1 cellular context compared by ENCODE assay signal in genomic region chr1:11342677-11343076, GRCh38.
TF ChIP-seq lines count a peak whose summit lies in the region.

No MANE protein-coding gene starts in this region.

TF ChIP-seq in H1, 55 proteins besides CTCF, POLR2A, EP300 and RAD21 (continued from another document):
- TF ChIP-seq SIN3A (conservative IDR thresholded peaks at IDR 0.05 in 1 of 2, IDR thresholded peaks at IDR 0.05 in 1 of 2; ENCODE audit: low read depth in 1 of 2, low read length in 2 of 2) (no peak), CREB1 (IDR thresholded peaks at IDR 0.05) (no peak)
- TF ChIP-seq, protein P1, sequence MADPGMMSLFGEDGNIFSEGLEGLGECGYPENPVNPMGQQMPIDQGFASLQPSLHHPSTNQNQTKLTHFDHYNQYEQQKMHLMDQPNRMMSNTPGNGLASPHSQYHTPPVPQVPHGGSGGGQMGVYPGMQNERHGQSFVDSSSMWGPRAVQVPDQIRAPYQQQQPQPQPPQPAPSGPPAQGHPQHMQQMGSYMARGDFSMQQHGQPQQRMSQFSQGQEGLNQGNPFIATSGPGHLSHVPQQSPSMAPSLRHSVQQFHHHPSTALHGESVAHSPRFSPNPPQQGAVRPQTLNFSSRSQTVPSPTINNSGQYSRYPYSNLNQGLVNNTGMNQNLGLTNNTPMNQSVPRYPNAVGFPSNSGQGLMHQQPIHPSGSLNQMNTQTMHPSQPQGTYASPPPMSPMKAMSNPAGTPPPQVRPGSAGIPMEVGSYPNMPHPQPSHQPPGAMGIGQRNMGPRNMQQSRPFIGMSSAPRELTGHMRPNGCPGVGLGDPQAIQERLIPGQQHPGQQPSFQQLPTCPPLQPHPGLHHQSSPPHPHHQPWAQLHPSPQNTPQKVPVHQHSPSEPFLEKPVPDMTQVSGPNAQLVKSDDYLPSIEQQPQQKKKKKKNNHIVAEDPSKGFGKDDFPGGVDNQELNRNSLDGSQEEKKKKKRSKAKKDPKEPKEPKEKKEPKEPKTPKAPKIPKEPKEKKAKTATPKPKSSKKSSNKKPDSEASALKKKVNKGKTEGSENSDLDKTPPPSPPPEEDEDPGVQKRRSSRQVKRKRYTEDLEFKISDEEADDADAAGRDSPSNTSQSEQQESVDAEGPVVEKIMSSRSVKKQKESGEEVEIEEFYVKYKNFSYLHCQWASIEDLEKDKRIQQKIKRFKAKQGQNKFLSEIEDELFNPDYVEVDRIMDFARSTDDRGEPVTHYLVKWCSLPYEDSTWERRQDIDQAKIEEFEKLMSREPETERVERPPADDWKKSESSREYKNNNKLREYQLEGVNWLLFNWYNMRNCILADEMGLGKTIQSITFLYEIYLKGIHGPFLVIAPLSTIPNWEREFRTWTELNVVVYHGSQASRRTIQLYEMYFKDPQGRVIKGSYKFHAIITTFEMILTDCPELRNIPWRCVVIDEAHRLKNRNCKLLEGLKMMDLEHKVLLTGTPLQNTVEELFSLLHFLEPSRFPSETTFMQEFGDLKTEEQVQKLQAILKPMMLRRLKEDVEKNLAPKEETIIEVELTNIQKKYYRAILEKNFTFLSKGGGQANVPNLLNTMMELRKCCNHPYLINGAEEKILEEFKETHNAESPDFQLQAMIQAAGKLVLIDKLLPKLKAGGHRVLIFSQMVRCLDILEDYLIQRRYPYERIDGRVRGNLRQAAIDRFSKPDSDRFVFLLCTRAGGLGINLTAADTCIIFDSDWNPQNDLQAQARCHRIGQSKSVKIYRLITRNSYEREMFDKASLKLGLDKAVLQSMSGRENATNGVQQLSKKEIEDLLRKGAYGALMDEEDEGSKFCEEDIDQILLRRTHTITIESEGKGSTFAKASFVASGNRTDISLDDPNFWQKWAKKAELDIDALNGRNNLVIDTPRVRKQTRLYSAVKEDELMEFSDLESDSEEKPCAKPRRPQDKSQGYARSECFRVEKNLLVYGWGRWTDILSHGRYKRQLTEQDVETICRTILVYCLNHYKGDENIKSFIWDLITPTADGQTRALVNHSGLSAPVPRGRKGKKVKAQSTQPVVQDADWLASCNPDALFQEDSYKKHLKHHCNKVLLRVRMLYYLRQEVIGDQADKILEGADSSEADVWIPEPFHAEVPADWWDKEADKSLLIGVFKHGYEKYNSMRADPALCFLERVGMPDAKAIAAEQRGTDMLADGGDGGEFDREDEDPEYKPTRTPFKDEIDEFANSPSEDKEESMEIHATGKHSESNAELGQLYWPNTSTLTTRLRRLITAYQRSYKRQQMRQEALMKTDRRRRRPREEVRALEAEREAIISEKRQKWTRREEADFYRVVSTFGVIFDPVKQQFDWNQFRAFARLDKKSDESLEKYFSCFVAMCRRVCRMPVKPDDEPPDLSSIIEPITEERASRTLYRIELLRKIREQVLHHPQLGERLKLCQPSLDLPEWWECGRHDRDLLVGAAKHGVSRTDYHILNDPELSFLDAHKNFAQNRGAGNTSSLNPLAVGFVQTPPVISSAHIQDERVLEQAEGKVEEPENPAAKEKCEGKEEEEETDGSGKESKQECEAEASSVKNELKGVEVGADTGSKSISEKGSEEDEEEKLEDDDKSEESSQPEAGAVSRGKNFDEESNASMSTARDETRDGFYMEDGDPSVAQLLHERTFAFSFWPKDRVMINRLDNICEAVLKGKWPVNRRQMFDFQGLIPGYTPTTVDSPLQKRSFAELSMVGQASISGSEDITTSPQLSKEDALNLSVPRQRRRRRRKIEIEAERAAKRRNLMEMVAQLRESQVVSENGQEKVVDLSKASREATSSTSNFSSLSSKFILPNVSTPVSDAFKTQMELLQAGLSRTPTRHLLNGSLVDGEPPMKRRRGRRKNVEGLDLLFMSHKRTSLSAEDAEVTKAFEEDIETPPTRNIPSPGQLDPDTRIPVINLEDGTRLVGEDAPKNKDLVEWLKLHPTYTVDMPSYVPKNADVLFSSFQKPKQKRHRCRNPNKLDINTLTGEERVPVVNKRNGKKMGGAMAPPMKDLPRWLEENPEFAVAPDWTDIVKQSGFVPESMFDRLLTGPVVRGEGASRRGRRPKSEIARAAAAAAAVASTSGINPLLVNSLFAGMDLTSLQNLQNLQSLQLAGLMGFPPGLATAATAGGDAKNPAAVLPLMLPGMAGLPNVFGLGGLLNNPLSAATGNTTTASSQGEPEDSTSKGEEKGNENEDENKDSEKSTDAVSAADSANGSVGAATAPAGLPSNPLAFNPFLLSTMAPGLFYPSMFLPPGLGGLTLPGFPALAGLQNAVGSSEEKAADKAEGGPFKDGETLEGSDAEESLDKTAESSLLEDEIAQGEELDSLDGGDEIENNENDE (IDR thresholded peaks at IDR 0.05; ENCODE audit: insufficient replicate concordance, low read length): no peak
TF ChIP-seq in H1: peak in this region for 0.
